8 cellular contexts compared by ENCODE assay signal in the genomic region with DNA sequence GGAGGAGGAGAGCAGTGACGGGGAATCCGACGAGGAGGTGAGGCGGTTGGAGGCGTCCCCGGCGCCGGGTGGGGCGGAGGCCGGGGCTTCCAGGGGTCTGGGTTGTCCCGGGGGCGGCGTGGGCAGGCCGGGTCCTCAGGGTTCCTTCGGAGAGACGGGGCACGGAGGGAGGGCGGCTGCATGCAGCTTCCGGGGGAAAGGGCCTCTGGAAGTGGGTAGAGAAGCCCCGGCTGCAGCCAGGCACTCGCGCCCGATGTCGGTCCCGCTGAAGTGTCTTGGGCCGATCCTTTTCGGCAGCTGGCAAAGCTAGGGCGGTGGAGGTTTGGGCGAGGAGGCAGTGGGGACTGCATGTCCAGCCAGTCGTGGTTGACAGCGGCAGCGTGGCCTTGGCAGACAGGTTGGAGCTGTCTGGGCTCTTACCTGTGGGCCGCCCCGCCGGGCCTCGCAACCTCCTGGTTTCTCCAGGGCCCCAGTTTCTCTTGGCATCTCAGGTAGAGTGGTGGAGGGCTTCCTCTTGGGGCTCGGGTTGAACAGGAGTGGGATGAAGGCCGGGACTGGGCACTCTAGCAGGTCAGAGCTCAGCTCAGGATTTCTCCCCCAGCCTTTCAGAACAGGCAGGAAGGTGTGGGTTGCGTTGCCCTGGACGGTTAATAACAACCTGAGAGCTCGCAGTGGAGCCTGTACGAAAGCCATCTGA. TPM values are rescaled to one million over a fixed set of nuclear protein-coding genes. Genes with fewer than 3 reads are reported as not detected.
DNase-seq lines count a peak whose midpoint lies in the region; ATAC-seq lines count a peak whose summit lies in the region.

No MANE protein-coding gene starts in this region.

- DNase-seq in Right ventricle myocardium inferior (ENCODE audit: missing footprints) (peak; percentile 70), cardiac septum (ENCODE audit: low spot score) (no peak), NCI-H2227 (lab: John Stamatoyannopoulos, UW; ENCODE audit: unreplicated experiment) (peak; percentile 88), head of caudate nucleus (peak in 29 of 42 donors; percentile 11 to 62 (median 33)), KG1 (lab: John Stamatoyannopoulos, UW) (no peak)
- peak in 3 of 4 experiments; percentile 35 to 39 (median 37) for DNase-seq in activated naive CD4-positive, alpha-beta T cell (lab: John Stamatoyannopoulos, UW)

- H3K27ac ChIP-seq in rectal smooth muscle tissue (ENCODE audit: low read depth, low read length), result peak overlapping the region; percentile 68

- peaks cover 26% of the 10 kb centered on the region for H3K36me3 ChIP-seq in rectal smooth muscle tissue (ENCODE audit: control insufficient read depth, insufficient read depth, low read length)

- H3K4me3 ChIP-seq in rectal smooth muscle tissue (ENCODE audit: low read length), result peak overlapping the region; percentile 92

- H3K27me3 ChIP-seq in rectal smooth muscle tissue (ENCODE audit: control insufficient read depth, insufficient read depth, low read length), result no peaks in the 10 kb centered on the region

- intact Hi-C loops in Right ventricle myocardium inferior (cut with DNase I), result no loop called here
- intact Hi-C loops in cardiac septum (cut with DNase I), result loop anchor here (5.0 to 10.0 kb wide), 2 partner anchors 106 to 171 kb away; partner anchors contain the start of gene TMEM147
- intact Hi-C loops in head of caudate nucleus (cut with DNase I), result loop anchor here (5.0 kb wide), 1 partner anchor 171 kb away; the partner anchor contains the start of gene TMEM147

- H3K9ac ChIP-seq in rectal smooth muscle tissue (ENCODE audit: low read length), result peak overlapping the region; percentile 90

- H3K4me1 ChIP-seq in rectal smooth muscle tissue (ENCODE audit: control insufficient read depth, insufficient read depth, low read length), result peaks cover 16% of the 10 kb centered on the region

- ATAC-seq in Right ventricle myocardium inferior (no peak), HG03280 (IDR thresholded peaks at IDR 0.05; ENCODE audit: unreplicated experiment) (no peak)

RNA-seq across cellular contexts. Expression of gene KMT2B, which starts 0.7 kb away (rescaled TPM):
- total RNA-seq in Right ventricle myocardium inferior, result 12.7 TPM
- total RNA-seq in cardiac septum, result 19.9 TPM

RNA-seq across cellular contexts. Expression of gene ZBTB32, which starts 14.1 kb away (rescaled TPM):
- total RNA-seq in Right ventricle myocardium inferior (not detected), cardiac septum (0.13 TPM)

RNA-seq across cellular contexts. Expression of gene IGFLR1, which starts 23.8 kb away (rescaled TPM):
- total RNA-seq in Right ventricle myocardium inferior, result 5.1 TPM
- total RNA-seq in cardiac septum, result 4.2 TPM

RNA-seq across cellular contexts. Expression of gene U2AF1L4, which starts 26.7 kb away (rescaled TPM):
- total RNA-seq in Right ventricle myocardium inferior (19.5 TPM), cardiac septum (24.9 TPM)

RNA-seq across cellular contexts. Expression of gene PSENEN, which starts 27.0 kb away (rescaled TPM):
- 44.7 TPM for total RNA-seq in Right ventricle myocardium inferior
- 43.2 TPM for total RNA-seq in cardiac septum

Comparison
In these comparisons a context has a peak if more than half of its experiments do, and no peak if none do; other contexts are left out.
1. DNase-seq: peak in Right ventricle myocardium inferior (single experiment), NCI-H2227 (single experiment), activated naive CD4-positive, alpha-beta T cell (3 of 4) and head of caudate nucleus (29 of 42); none in cardiac septum (single experiment) and KG1 (single experiment).